ENCODE assay signal across 1 cellular context in the genomic region with DNA sequence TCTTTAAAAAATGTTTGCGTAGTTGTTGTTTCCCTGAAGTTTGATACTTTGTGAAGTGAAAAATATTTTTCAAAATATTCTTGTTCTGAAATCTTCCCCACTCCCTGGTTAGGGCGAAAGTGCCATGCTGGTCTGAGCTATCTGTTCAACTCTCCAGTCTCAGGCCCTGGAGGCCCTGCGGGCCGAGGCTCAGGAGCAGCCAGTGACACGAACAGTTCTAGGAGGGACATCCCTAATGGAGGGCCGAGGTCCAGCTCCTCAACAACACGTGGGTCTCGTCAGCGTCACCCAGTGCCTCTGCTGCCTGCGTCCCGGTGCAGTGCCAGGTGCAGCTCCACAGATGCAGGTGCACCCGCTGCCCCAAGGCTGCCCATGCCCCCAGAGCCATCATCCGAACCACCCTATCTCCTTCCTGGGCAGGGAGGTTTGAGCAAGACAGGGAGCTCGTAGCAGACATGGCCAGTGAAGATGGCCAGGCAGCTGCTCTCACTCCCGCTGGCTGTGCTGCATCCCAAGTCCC.
TF ChIP-seq lines count a peak whose summit lies in the region.

No MANE protein-coding gene starts in this region.

TF ChIP-seq in HepG2, 621 proteins besides CTCF, POLR2A, EP300 and RAD21:
- no peak for TF ChIP-seq MIER2 (CRISPR knock-in tag; IDR thresholded peaks at IDR 0.05)
- no peak for TF ChIP-seq JUND (CRISPR knock-in tag; IDR thresholded peaks at IDR 0.05)
- no peak for TF ChIP-seq YY1 (IDR thresholded peaks at IDR 0.05; ENCODE audit: insufficient read depth, insufficient replicate concordance, low read depth, low read length)
- no peak for TF ChIP-seq ZNF710 (CRISPR knock-in tag; IDR thresholded peaks at IDR 0.05; ENCODE audit: borderline replicate concordance)
- TF ChIP-seq NFKB2 (CRISPR knock-in tag; IDR thresholded peaks at IDR 0.05; ENCODE audit: borderline replicate concordance) = no peak
- no peak for TF ChIP-seq TAF1 (CRISPR knock-in tag; IDR thresholded peaks at IDR 0.05)
- TF ChIP-seq SETDB1 (CRISPR knock-in tag; IDR thresholded peaks at IDR 0.05; ENCODE audit: borderline replicate concordance) = no peak
- TF ChIP-seq ZFP37 (CRISPR knock-in tag; IDR thresholded peaks at IDR 0.05; ENCODE audit: borderline replicate concordance) = no peak
- no peak for TF ChIP-seq HINFP (CRISPR knock-in tag; IDR thresholded peaks at IDR 0.05; ENCODE audit: low read depth)
- no peak for TF ChIP-seq ZNF547 (CRISPR knock-in tag; IDR thresholded peaks at IDR 0.05)
- no peak for TF ChIP-seq GPBP1L1 (CRISPR knock-in tag; IDR thresholded peaks at IDR 0.05)
- no peak for TF ChIP-seq MIXL1 (CRISPR knock-in tag; IDR thresholded peaks at IDR 0.05)
- no peak for TF ChIP-seq SSRP1 (CRISPR knock-in tag; IDR thresholded peaks at IDR 0.05)
- TF ChIP-seq, protein P1, sequence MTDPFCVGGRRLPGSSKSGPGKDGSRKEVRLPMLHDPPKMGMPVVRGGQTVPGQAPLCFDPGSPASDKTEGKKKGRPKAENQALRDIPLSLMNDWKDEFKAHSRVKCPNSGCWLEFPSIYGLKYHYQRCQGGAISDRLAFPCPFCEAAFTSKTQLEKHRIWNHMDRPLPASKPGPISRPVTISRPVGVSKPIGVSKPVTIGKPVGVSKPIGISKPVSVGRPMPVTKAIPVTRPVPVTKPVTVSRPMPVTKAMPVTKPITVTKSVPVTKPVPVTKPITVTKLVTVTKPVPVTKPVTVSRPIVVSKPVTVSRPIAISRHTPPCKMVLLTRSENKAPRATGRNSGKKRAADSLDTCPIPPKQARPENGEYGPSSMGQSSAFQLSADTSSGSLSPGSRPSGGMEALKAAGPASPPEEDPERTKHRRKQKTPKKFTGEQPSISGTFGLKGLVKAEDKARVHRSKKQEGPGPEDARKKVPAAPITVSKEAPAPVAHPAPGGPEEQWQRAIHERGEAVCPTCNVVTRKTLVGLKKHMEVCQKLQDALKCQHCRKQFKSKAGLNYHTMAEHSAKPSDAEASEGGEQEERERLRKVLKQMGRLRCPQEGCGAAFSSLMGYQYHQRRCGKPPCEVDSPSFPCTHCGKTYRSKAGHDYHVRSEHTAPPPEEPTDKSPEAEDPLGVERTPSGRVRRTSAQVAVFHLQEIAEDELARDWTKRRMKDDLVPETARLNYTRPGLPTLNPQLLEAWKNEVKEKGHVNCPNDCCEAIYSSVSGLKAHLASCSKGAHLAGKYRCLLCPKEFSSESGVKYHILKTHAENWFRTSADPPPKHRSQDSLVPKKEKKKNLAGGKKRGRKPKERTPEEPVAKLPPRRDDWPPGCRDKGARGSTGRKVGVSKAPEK (CRISPR knock-in tag; IDR thresholded peaks at IDR 0.05; ENCODE audit: borderline replicate concordance) = no peak
- TF ChIP-seq CBX5 (CRISPR knock-in tag; IDR thresholded peaks at IDR 0.05; ENCODE audit: borderline replicate concordance) = no peak
- no peak for TF ChIP-seq BHLHE40 (IDR thresholded peaks at IDR 0.05; ENCODE audit: low read length)
